ENCODE assay signal across 9 cellular contexts in the genomic region with DNA sequence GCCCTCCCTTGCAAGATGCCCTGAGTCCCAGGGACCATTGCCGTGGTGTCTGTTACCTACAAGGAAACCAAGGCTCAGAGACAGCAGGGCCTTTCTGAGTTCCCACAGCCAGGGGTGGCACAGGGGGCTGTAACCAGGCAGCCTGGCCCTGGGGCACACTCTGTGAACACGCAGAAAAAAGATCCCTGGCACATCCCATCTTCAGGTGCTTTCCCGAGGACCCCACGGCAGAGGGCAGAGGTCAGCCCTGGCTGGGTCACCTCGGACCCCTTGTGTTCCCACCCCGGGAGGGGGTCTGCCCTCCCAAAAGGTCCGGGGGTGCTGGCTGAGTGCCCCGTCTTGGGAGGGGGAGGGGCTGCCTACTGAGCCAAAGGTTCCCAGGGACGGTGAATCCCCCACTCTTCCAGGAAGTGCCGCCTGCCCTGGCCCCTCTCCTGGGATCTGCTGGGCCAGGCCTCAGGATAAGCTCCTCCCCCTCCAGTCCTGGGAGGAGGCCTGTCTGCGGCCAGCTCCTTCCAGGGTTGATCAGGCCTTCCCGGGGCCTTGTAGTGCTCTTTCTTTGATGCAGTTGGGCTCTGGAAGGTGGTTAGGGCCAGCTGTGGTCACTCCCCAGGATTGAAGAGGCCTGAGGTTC. TPM values are rescaled to one million over a fixed set of nuclear protein-coding genes. Genes with fewer than 3 reads are reported as not detected.
DNase-seq lines count a peak whose midpoint lies in the region; ATAC-seq and TF ChIP-seq lines count a peak whose summit lies in the region.
"Had no signal": no experiment of that assay in that cellular context is flagged by ENCODE, and none has a peak within 500 bp of the region (broad histone marks: within the 10 kb centered on the region; RNA-seq: fewer than 3 reads in every experiment).

No MANE protein-coding gene starts in this region.

- TF ChIP-seq CTCF in GM13976 (IDR thresholded peaks at IDR 0.05; ENCODE audit: borderline replicate concordance, control extremely low read depth, extremely low read depth, insufficient read depth, missing control alignments): no peak

- peak; percentile 64 for DNase-seq in HEK293T (ENCODE audit: extremely low spot score)
- peak; percentile 37 for DNase-seq in dermis blood vessel endothelial cell
- DNase-seq in left colon: no peak
- no peak for DNase-seq in SHP77 treated with DMSO at 0.1 percent for 48 hours (lab: John Stamatoyannopoulos, UW)
- DNase-seq in GM13976 (ENCODE audit: low spot score): no peak
- no peak for DNase-seq in hippocampal formation (lab: John Stamatoyannopoulos, UW)
- DNase-seq: activated naive CD4-positive, alpha-beta T cell had no signal

- POLR2A ChIA-PET in HEK293T (lab: Yijun Ruan, JAX): interaction anchor here (1.0 to 1.5 kb wide), 3 partner anchors 9 to 52 kb away, joined by 3 to 5 read pairs (median 3); a partner anchor contains a TSS

- CTCF ChIA-PET in HEK293T (lab: Yijun Ruan, JAX): interaction anchor here (0.6 to 1.2 kb wide), 2 partner anchors 35 to 70 kb away, joined by 3 to 6 read pairs; no protein-coding TSS in a partner anchor

- in situ Hi-C loops in GM13976 (cut with MboI; ENCODE audit: low sequenced_read_pairs, unreplicated experiment): no loop called here

- intact Hi-C loops in left colon (cut with DNase I, micrococcal nuclease): no loop called here

- ATAC-seq in left colon: peak; percentile 50
- ATAC-seq in GM21737 (IDR thresholded peaks at IDR 0.05; ENCODE audit: unreplicated experiment): no peak

- peak overlapping the region; percentile 17 for H3K27ac ChIP-seq in temporal lobe (ENCODE audit: low read depth, low read length)

TF ChIP-seq in HEK293T, 16 proteins besides CTCF, POLR2A, EP300 and RAD21:
- TF ChIP-seq ARNT (IDR thresholded peaks at IDR 0.05) (no peak), FOXA1 (IDR thresholded peaks at IDR 0.05) (no peak), ELF4 (IDR thresholded peaks at IDR 0.05) (no peak), CTBP1 (IDR thresholded peaks at IDR 0.05; ENCODE audit: borderline replicate concordance) (no peak)

RNA-seq across cellular contexts. Expression of a gene that starts 8.1 kb away (rescaled TPM):
- total RNA-seq in dermis blood vessel endothelial cell: 0.79 and 1.2 TPM in 2 replicates
- total RNA-seq in left colon: 1 to 10 TPM; 1.6 to 3.6 TPM
- 5.7 TPM for total RNA-seq in temporal lobe

RNA-seq across cellular contexts. Expression of a gene that starts 27.2 kb away (rescaled TPM):
- 11.6 and 15.5 TPM in 2 replicates for total RNA-seq in dermis blood vessel endothelial cell
- total RNA-seq in left colon: 10 to 100 TPM; 26.9 to 31.8 TPM
- total RNA-seq in temporal lobe: 16.7 TPM

RNA-seq across cellular contexts. Expression of a gene that starts 47.7 kb away (rescaled TPM):
- total RNA-seq in dermis blood vessel endothelial cell (1.9 and 2.2 TPM in 2 replicates), left colon (1 to 10 TPM; 2.2 to 4.8 TPM), temporal lobe (2.5 TPM)

RNA-seq across cellular contexts. Expression of a gene that starts 51.1 kb away (rescaled TPM):
- total RNA-seq in dermis blood vessel endothelial cell: 4.1 and 7.3 TPM in 2 replicates
- total RNA-seq in left colon: 1 to 10 TPM; 8.5 to 9.4 TPM
- 5.7 TPM for total RNA-seq in temporal lobe

Comparison
In these comparisons a context has a peak if more than half of its experiments do, and no peak if none do; other contexts are left out.
1. DNase-seq: peak in HEK293T (single experiment) and dermis blood vessel endothelial cell (single experiment); none in left colon (0 of 2), SHP77 treated with DMSO at 0.1 percent for 48 hours (single experiment), GM13976 (single experiment) and hippocampal formation (0 of 2).